ENCODE assay signal across 8 cellular contexts in genomic region chr17:76492989-76493501, GRCh38. TPM values are rescaled to one million over a fixed set of nuclear protein-coding genes. Genes with fewer than 3 reads are reported as not detected.
DNase-seq lines count a peak whose midpoint lies in the region; ATAC-seq and TF ChIP-seq lines count a peak whose summit lies in the region.

No MANE protein-coding gene starts in this region.

- H3K9me3 ChIP-seq in effector memory CD4-positive, alpha-beta T cell (ENCODE audit: control insufficient read depth, low read length) = no peaks in the 10 kb centered on the region
- H3K9me3 ChIP-seq in thyroid gland = no peaks in the 10 kb centered on the region

- H3K27me3 ChIP-seq in effector memory CD4-positive, alpha-beta T cell (replicated peaks; ENCODE audit: control insufficient read depth, insufficient read depth, low read length, poor library complexity, severe bottlenecking) = no peaks in the 10 kb centered on the region
- no peaks in the 10 kb centered on the region for H3K27me3 ChIP-seq in thyroid gland

- no peak for TF ChIP-seq POLR2A in thyroid gland (IDR thresholded peaks at IDR 0.05)

- H3K27ac ChIP-seq in effector memory CD4-positive, alpha-beta T cell (ENCODE audit: insufficient read depth, low read length, poor library complexity, severe bottlenecking) = peak overlapping the region; percentile 37
- peak overlapping the region; percentile 41 to 78 (median 42) for H3K27ac ChIP-seq in thyroid gland

- DNase-seq in AG20443 (ENCODE audit: low spot score) = peak; percentile 80
- peak; percentile 78 for DNase-seq in UCSD-AML1 (lab: John Stamatoyannopoulos, UW; ENCODE audit: unreplicated experiment)
- DNase-seq in effector memory CD4-positive, alpha-beta T cell = peak in 1 of 3 donors; percentile 23
- peak; percentile 47 for DNase-seq in mucosa of gallbladder (ENCODE audit: low spot score)
- DNase-seq in thyroid gland = peak; percentile 21 to 37
- no peak for DNase-seq in NCI-H128 (lab: John Stamatoyannopoulos, UW; ENCODE audit: unreplicated experiment)

- peaks cover 23% of the 10 kb centered on the region for H3K4me1 ChIP-seq in effector memory CD4-positive, alpha-beta T cell (ENCODE audit: control insufficient read depth, insufficient read depth, low read length, poor library complexity, severe bottlenecking)
- peaks cover 29 to 60% of the 10 kb centered on the region in 2 donors for H3K4me1 ChIP-seq in thyroid gland

- no peaks in the 10 kb centered on the region for H3K36me3 ChIP-seq in effector memory CD4-positive, alpha-beta T cell (ENCODE audit: control insufficient read depth, insufficient read depth, low read length)
- H3K36me3 ChIP-seq in thyroid gland = no peaks in the 10 kb centered on the region

- 35 to 41% methylated on average over 13 to 15 of the region's 15 CpGs for WGBS in thyroid gland, 2 donors

- TF ChIP-seq CTCF in thyroid gland (IDR thresholded peaks at IDR 0.05) = no peak

- ATAC-seq in GM19035 (IDR thresholded peaks at IDR 0.05; ENCODE audit: unreplicated experiment) (peak; percentile 45), HG03520 (IDR thresholded peaks at IDR 0.05; ENCODE audit: unreplicated experiment) (peak; percentile 36)

- intact Hi-C loops in thyroid gland (cut with DNase I) = no loop called here

- H3K4me3 ChIP-seq in effector memory CD4-positive, alpha-beta T cell (ENCODE audit: insufficient read depth, low read depth, low read length, poor library complexity, severe bottlenecking) = peak overlapping the region; percentile 37
- H3K4me3 ChIP-seq in thyroid gland (replicated peaks in 1 of 3) = no peak overlapping the region

RNA-seq across cellular contexts. Expression of gene RHBDF2, which starts 8.2 kb away (rescaled TPM):
- total RNA-seq in mucosa of gallbladder = 48.8 TPM
- 10 to 100 TPM; 16.4 to 31.1 (median 22.1) TPM for total RNA-seq in thyroid gland

RNA-seq across cellular contexts. Expression of gene AANAT, which starts 25.6 kb away (rescaled TPM):
- total RNA-seq in mucosa of gallbladder (not detected), thyroid gland (under 1 TPM in 1 of 4 donors, not detected in 3; 0.81 TPM)

RNA-seq across cellular contexts. Expression of gene UBE2O, which starts 40.1 kb away (rescaled TPM):
- 26.0 TPM for total RNA-seq in mucosa of gallbladder
- total RNA-seq in thyroid gland = 10 to 100 TPM; 26.3 to 47.9 (median 37.3) TPM

RNA-seq across cellular contexts. Expression of gene CYGB, which starts 44.5 kb away (rescaled TPM):
- total RNA-seq in mucosa of gallbladder (14.7 TPM), thyroid gland (10 to 100 TPM; 14.7 to 32.3 (median 25.6) TPM)

RNA-seq across cellular contexts. Expression of gene PRCD, which starts 46.8 kb away (rescaled TPM):
- total RNA-seq in mucosa of gallbladder (4.3 TPM), thyroid gland (1 to 10 TPM; 1.5 to 8.3 (median 4.2) TPM)
